Comparison of ENCODE assay signal across 16 cellular contexts in genomic region chr10:22659901-22660300, GRCh38. TPM values are rescaled to one million over a fixed set of nuclear protein-coding genes. Genes with fewer than 3 reads are reported as not detected.
DNase-seq lines count a peak whose midpoint lies in the region; ATAC-seq and TF ChIP-seq lines count a peak whose summit lies in the region.
"Had no signal": no experiment of that assay in that cellular context is flagged by ENCODE, and none has a peak within 500 bp of the region (broad histone marks: within the 10 kb centered on the region; RNA-seq: fewer than 3 reads in every experiment).

No MANE protein-coding gene starts in this region.

- TF ChIP-seq CTCF in Caco-2 (IDR thresholded peaks at IDR 0.05; ENCODE audit: insufficient read depth in 1 of 2, low read depth in 1 of 2, low read length in 1 of 2, severe bottlenecking in 1 of 2, unreplicated experiment in 1 of 2) = no peak

- intact Hi-C loops in Caco-2 (cut with micrococcal nuclease; ENCODE audit: unreplicated experiment) = loop anchor here (5.0 kb wide), 1 partner anchor 43 kb away; no protein-coding TSS in a partner anchor

- peak overlapping the region; percentile 66 to 83 (median 82) for H3K27ac Mint-ChIP-seq in CD4-positive, CD25-positive, alpha-beta regulatory T cell
- peak overlapping the region; percentile 75 for H3K27ac Mint-ChIP-seq in Caco-2 (ENCODE audit: unreplicated experiment)
- H3K27ac Mint-ChIP-seq in activated T-helper 17 cell treated with anti-CD3 and anti-CD28 coated beads, Interleukin-2, amount 50 U/mL, for 72 hours = peak overlapping the region; percentile 89
- peak overlapping the region; percentile 73 to 98 (median 94) for H3K27ac Mint-ChIP-seq in naive thymus-derived CD8-positive, alpha-beta T cell

- H3K4me3 Mint-ChIP-seq in CD4-positive, CD25-positive, alpha-beta regulatory T cell = no peak overlapping the region
- no peak overlapping the region for H3K4me3 Mint-ChIP-seq in Caco-2 (ENCODE audit: unreplicated experiment)
- peak overlapping the region; percentile 21 for H3K4me3 Mint-ChIP-seq in activated T-helper 17 cell treated with anti-CD3 and anti-CD28 coated beads, Interleukin-2, amount 50 U/mL, for 72 hours
- H3K4me3 Mint-ChIP-seq in naive thymus-derived CD8-positive, alpha-beta T cell = peak overlapping the region in 9 of 10 donors; percentile 6 to 72 (median 65)

- no peaks in the 10 kb centered on the region for H3K9me3 ChIP-seq in CD4-positive, CD25-positive, alpha-beta regulatory T cell (ENCODE audit: control insufficient read depth in 2 of 2, low read length in 2 of 2)
- H3K9me3 ChIP-seq in Caco-2 = no peaks in the 10 kb centered on the region
- H3K9me3 ChIP-seq: breast epithelium, left lung, thyroid gland had no signal

- no peaks in the 10 kb centered on the region for H3K27me3 ChIP-seq in CD4-positive, CD25-positive, alpha-beta regulatory T cell (ENCODE audit: control insufficient read depth, insufficient read depth, low read length)
- no peaks in the 10 kb centered on the region for H3K27me3 ChIP-seq in Caco-2 (replicated peaks; ENCODE audit: control insufficient read depth, insufficient read depth, low read length)
- H3K27me3 ChIP-seq: breast epithelium, left lung, thyroid gland had no signal

- H3K36me3 ChIP-seq in CD4-positive, CD25-positive, alpha-beta regulatory T cell (ENCODE audit: control insufficient read depth, insufficient read depth, low read length) = no peaks in the 10 kb centered on the region
- H3K36me3 ChIP-seq in Caco-2 (ENCODE audit: control insufficient read depth, insufficient read depth, low read length) = no peaks in the 10 kb centered on the region
- H3K36me3 ChIP-seq: breast epithelium, left lung, thyroid gland had no signal

- no TSS peak for BruUV-seq in Caco-2 (replicated peaks; lab: Mats Ljungman, UMichigan)

- peaks cover 51 to 97% (median 81%) of the 10 kb centered on the region in 4 donors for H3K4me1 Mint-ChIP-seq in CD4-positive, CD25-positive, alpha-beta regulatory T cell
- peaks cover 5% of the 10 kb centered on the region for H3K4me1 Mint-ChIP-seq in Caco-2 (ENCODE audit: low read depth, unreplicated experiment)
- H3K4me1 Mint-ChIP-seq in activated T-helper 17 cell treated with anti-CD3 and anti-CD28 coated beads, Interleukin-2, amount 50 U/mL, for 72 hours = peaks cover 55% of the 10 kb centered on the region
- peaks cover 46 to 96% (median 91%) of the 10 kb centered on the region in 4 donors for H3K4me1 Mint-ChIP-seq in naive thymus-derived CD8-positive, alpha-beta T cell

- peaks cover 0 to 2% (median 0%) of the 10 kb centered on the region in 7 donors for H3K9me3 Mint-ChIP-seq in CD4-positive, CD25-positive, alpha-beta regulatory T cell
- H3K9me3 Mint-ChIP-seq in Caco-2 (ENCODE audit: unreplicated experiment) = no peaks in the 10 kb centered on the region
- H3K9me3 Mint-ChIP-seq in activated T-helper 17 cell treated with anti-CD3 and anti-CD28 coated beads, Interleukin-2, amount 50 U/mL, for 72 hours = no peaks in the 10 kb centered on the region
- peaks cover 0 to 1% (median 0%) of the 10 kb centered on the region in 9 donors for H3K9me3 Mint-ChIP-seq in naive thymus-derived CD8-positive, alpha-beta T cell

- POLR2A ChIA-PET in Caco-2 (lab: Charles Lee) = no interaction called here
- POLR2A ChIA-PET in naive thymus-derived CD8-positive, alpha-beta T cell (lab: Charles Lee) = interaction anchor here (1.0 to 9.2 kb wide), 5 partner anchors 9 to 54 kb away, joined by 3 to 98 read pairs (median 13); partner anchors contain the start of gene PIP4K2A

- no peaks in the 10 kb centered on the region for H3K27me3 Mint-ChIP-seq in CD4-positive, CD25-positive, alpha-beta regulatory T cell
- no peaks in the 10 kb centered on the region for H3K27me3 Mint-ChIP-seq in Caco-2 (ENCODE audit: insufficient read depth, unreplicated experiment)
- H3K27me3 Mint-ChIP-seq in activated T-helper 17 cell treated with anti-CD3 and anti-CD28 coated beads, Interleukin-2, amount 50 U/mL, for 72 hours = no peaks in the 10 kb centered on the region
- H3K27me3 Mint-ChIP-seq in naive thymus-derived CD8-positive, alpha-beta T cell = no peaks in the 10 kb centered on the region

- CTCF ChIA-PET in Caco-2 (lab: Charles Lee) = no interaction called here

- no peak for ATAC-seq in CD4-positive, CD25-positive, alpha-beta regulatory T cell (ENCODE audit: low read depth in 2 of 2)
- no peak for ATAC-seq in activated T-helper 17 cell treated with anti-CD3 and anti-CD28 coated beads, Interleukin-2, amount 50 U/mL, for 72 hours (replicated peaks)
- no peak for ATAC-seq in naive thymus-derived CD8-positive, alpha-beta T cell
- no peak for ATAC-seq in GM19455 (IDR thresholded peaks at IDR 0.05; ENCODE audit: unreplicated experiment)
- ATAC-seq: esophagus mucosa, left lung had no signal

- H3K27ac ChIP-seq in CD4-positive, CD25-positive, alpha-beta regulatory T cell (ENCODE audit: insufficient read depth, low read length, poor library complexity, severe bottlenecking) = no peak overlapping the region
- H3K27ac ChIP-seq: breast epithelium, left lung, SK-N-MC, thyroid gland had no signal

- peaks cover 3% of the 10 kb centered on the region for H3K36me3 Mint-ChIP-seq in CD4-positive, CD25-positive, alpha-beta regulatory T cell
- no peaks in the 10 kb centered on the region for H3K36me3 Mint-ChIP-seq in Caco-2 (ENCODE audit: insufficient read depth, unreplicated experiment)
- peaks cover 17% of the 10 kb centered on the region for H3K36me3 Mint-ChIP-seq in activated T-helper 17 cell treated with anti-CD3 and anti-CD28 coated beads, Interleukin-2, amount 50 U/mL, for 72 hours (ENCODE audit: low read depth)
- peaks cover 0 to 2% (median 0%) of the 10 kb centered on the region in 3 donors for H3K36me3 Mint-ChIP-seq in naive thymus-derived CD8-positive, alpha-beta T cell

- DNase-seq in CD4-positive, CD25-positive, alpha-beta regulatory T cell = no peak
- DNase-seq in Caco-2 = no peak
- no peak for DNase-seq in naive thymus-derived CD8-positive, alpha-beta T cell
- DNase-seq in SIG-M5 (lab: John Stamatoyannopoulos, UW) = no peak
- DNase-seq in NCI-H526 treated with DMSO at 0.1 percent for 48 hours (lab: John Stamatoyannopoulos, UW) = no peak
- DNase-seq: activated naive CD4-positive, alpha-beta T cell; left lung; NCI-H1105 treated with DMSO at 0.1 percent for 48 hours; NCI-H774; stimulated activated CD4-positive, alpha-beta T cell treated with anti-CD3 and anti-CD28 coated beads, Interleukin-2, amount 100 ng/mL, for 48 hours; thyroid gland had no signal

- no peak overlapping the region for H3K4me3 ChIP-seq in CD4-positive, CD25-positive, alpha-beta regulatory T cell (ENCODE audit: low read depth, low read length)
- no peak overlapping the region for H3K4me3 ChIP-seq in Caco-2 (ENCODE audit: low read depth, low read length)
- H3K4me3 ChIP-seq: breast epithelium, left lung, SK-N-MC, thyroid gland had no signal

- peaks cover 90% of the 10 kb centered on the region for H3K4me1 ChIP-seq in CD4-positive, CD25-positive, alpha-beta regulatory T cell (ENCODE audit: control insufficient read depth, insufficient read depth, low read length, poor library complexity, severe bottlenecking)
- peaks cover 38% of the 10 kb centered on the region for H3K4me1 ChIP-seq in Caco-2
- H3K4me1 ChIP-seq: breast epithelium had no signal

RNA-seq across cellular contexts. Expression of gene PIP4K2A, which starts 54.5 kb away (rescaled TPM):
- 156 TPM for total RNA-seq in CD4-positive, CD25-positive, alpha-beta regulatory T cell
- polyA plus RNA-seq in CD4-positive, CD25-positive, alpha-beta regulatory T cell = 10 to 100 TPM; 41.3 to 68.8 (median 49.1) TPM
- 25.2 and 26.9 TPM in 2 replicates for total RNA-seq in Caco-2 (2022)
- total RNA-seq in activated T-helper 17 cell treated with anti-CD3 and anti-CD28 coated beads, Interleukin-2, amount 50 U/mL, for 72 hours = 100 to 1,000 TPM in 1 of 2 donors, 10 to 100 TPM in 1; 86.1 to 111 TPM
- total RNA-seq in naive thymus-derived CD8-positive, alpha-beta T cell = 100 to 1,000 TPM; 152 to 169 TPM
- 10 to 100 TPM; 54.3 to 77.5 (median 59.9) TPM for polyA plus RNA-seq in naive thymus-derived CD8-positive, alpha-beta T cell

Comparison
In these comparisons a context has a peak if more than half of its experiments do, and no peak if none do; other contexts are left out.
1. H3K4me3 Mint-ChIP-seq: peak in activated T-helper 17 cell treated with anti-CD3 and anti-CD28 coated beads, Interleukin-2, amount 50 U/mL, for 72 hours (single experiment) and naive thymus-derived CD8-positive, alpha-beta T cell (9 of 10); none in CD4-positive, CD25-positive, alpha-beta regulatory T cell (0 of 4) and Caco-2 (single experiment).
2. Peak in every context shown above with its lines, with median percentiles within 50 percentile points of each other: H3K27ac Mint-ChIP-seq.